In the genomic region with DNA sequence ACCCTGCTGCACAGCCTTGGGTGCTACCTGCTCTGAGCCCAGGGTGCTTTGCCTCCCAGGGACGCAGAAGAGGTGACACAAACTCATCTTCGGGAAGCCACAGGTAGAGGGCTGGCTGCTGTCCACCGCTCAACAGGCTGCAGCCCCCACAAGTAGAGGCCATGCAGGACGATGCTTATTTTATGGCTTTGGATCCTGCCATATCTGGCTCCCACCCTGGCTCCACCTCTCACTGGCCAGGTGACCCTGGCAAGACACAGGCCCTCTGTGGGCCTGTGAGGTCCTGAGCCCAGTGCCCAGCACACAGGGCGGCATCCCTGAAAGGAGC, we compare ENCODE assay signal across 14 cellular contexts. TPM values are rescaled to one million over a fixed set of nuclear protein-coding genes. Genes with fewer than 3 reads are reported as not detected.
DNase-seq lines count a peak whose midpoint lies in the region; ATAC-seq and TF ChIP-seq lines count a peak whose summit lies in the region.
"Had no signal": no experiment of that assay in that cellular context is flagged by ENCODE, and none has a peak within 500 bp of the region (broad histone marks: within the 10 kb centered on the region; RNA-seq: fewer than 3 reads in every experiment).

No MANE protein-coding gene starts in this region.

- H3K4me3 ChIP-seq in heart right ventricle (peak overlapping the region in 3 of 10 donors; percentile 17 to 85 (median 70)), fibroblast of lung (replicated peaks in 1 of 4; ENCODE audit: control extremely low read depth in 1 of 4, insufficient read depth in 1 of 4, low read depth in 3 of 4, low read length in 4 of 4) (peak overlapping the region in 2 of 4 experiments; percentile 95 to 99), aorta (ENCODE audit: low read length in 2 of 2) (no peak overlapping the region)

- intact Hi-C loops in heart right ventricle (cut with DNase I) = loop anchor here in 1 of 10 donors (5.0 kb wide), 1 partner anchor 40 kb away; no protein-coding TSS in a partner anchor
- intact Hi-C loops in left cardiac atrium (cut with DNase I) = no loop called here
- intact Hi-C loops in aorta (cut with DNase I) = no loop called here

- H3K36me3 ChIP-seq in heart right ventricle (peaks cover 0 to 6% (median 0%) of the 10 kb centered on the region in 9 donors), fibroblast of lung (ENCODE audit: control insufficient read depth, insufficient read depth, low read length) (peaks cover 18% of the 10 kb centered on the region), aorta (ENCODE audit: control insufficient read depth in 1 of 2, insufficient read depth in 2 of 2, low read length in 1 of 2) (no peaks in the 10 kb centered on the region)

- no peak for TF ChIP-seq CTCF in heart right ventricle (IDR thresholded peaks at IDR 0.05)
- TF ChIP-seq CTCF in fibroblast of lung (conservative IDR thresholded peaks at IDR 0.05 in 1 of 2, IDR thresholded peaks at IDR 0.05 in 1 of 2; ENCODE audit: low read depth in 1 of 2, low read length in 2 of 2) = no peak
- no peak for TF ChIP-seq CTCF in progenitor cell of endocrine pancreas (IDR thresholded peaks at IDR 0.05; ENCODE audit: unreplicated experiment)

- peak overlapping the region; percentile 53 for H3K4me3 Mint-ChIP-seq in progenitor cell of endocrine pancreas (ENCODE audit: low read depth)

- 68% methylated on average over 5 of the region's 5 CpGs for WGBS in heart right ventricle, 2 donors
- WGBS in aorta, 2 donors = 48 to 58% methylated on average over 5 of the region's 5 CpGs

- DNase-seq in heart right ventricle (no peak), left cardiac atrium (no peak), fibroblast of lung (ENCODE audit: low read depth in 2 of 2) (no peak), progenitor cell of endocrine pancreas (ENCODE audit: low spot score, unreplicated experiment) (no peak), aorta (no peak), NCI-H1436 treated with DMSO at 0.1 percent for 48 hours (lab: John Stamatoyannopoulos, UW) (no peak), T1000 (lab: John Stamatoyannopoulos, UW) (no peak)
- DNase-seq: DMS 273 treated with DMSO at 0.1 percent for 48 hours, Karpas-422, NCI-H2081 had no signal

- H3K4me1 Mint-ChIP-seq in progenitor cell of endocrine pancreas (ENCODE audit: low read depth) = peaks cover 28% of the 10 kb centered on the region

- peaks cover 0 to 72% (median 0%) of the 10 kb centered on the region in 7 donors for H3K27me3 ChIP-seq in heart right ventricle
- H3K27me3 ChIP-seq in fibroblast of lung (ENCODE audit: control insufficient read depth, insufficient read depth, low read length) = no peaks in the 10 kb centered on the region
- H3K27me3 ChIP-seq in aorta (ENCODE audit: control insufficient read depth in 1 of 2, insufficient read depth in 2 of 2, low read length in 1 of 2) = no peaks in the 10 kb centered on the region

- no peak overlapping the region for H3K27ac Mint-ChIP-seq in progenitor cell of endocrine pancreas

- H3K4me2 ChIP-seq in fibroblast of lung (ENCODE audit: extremely low read depth, insufficient read depth, low read length) = peak overlapping the region; percentile 67

- H3K9me3 ChIP-seq in heart right ventricle (no peaks in the 10 kb centered on the region), fibroblast of lung (ENCODE audit: control insufficient read depth, insufficient read depth, low read depth, low read length) (no peaks in the 10 kb centered on the region), aorta (ENCODE audit: control insufficient read depth, low read length) (no peaks in the 10 kb centered on the region)

- H3K79me2 ChIP-seq in fibroblast of lung (ENCODE audit: control insufficient read depth, insufficient read depth, low read length) = peaks cover 78% of the 10 kb centered on the region

- peak overlapping the region; percentile 3 for H3K9ac ChIP-seq in fibroblast of lung (ENCODE audit: insufficient read depth, low read length)

- H3K27me3 Mint-ChIP-seq in progenitor cell of endocrine pancreas = no peaks in the 10 kb centered on the region

- H3K36me3 Mint-ChIP-seq in progenitor cell of endocrine pancreas (ENCODE audit: insufficient read depth) = no peaks in the 10 kb centered on the region

- H4K20me1 ChIP-seq in fibroblast of lung (ENCODE audit: control insufficient read depth, extremely low read depth, insufficient read depth, low read length) = peaks cover 4% of the 10 kb centered on the region

- H3K4me1 ChIP-seq in heart right ventricle (peaks cover 44 to 91% (median 74%) of the 10 kb centered on the region in 9 donors), fibroblast of lung (ENCODE audit: control insufficient read depth, extremely low read depth, insufficient read depth, low read length) (peaks cover 46% of the 10 kb centered on the region), aorta (ENCODE audit: control insufficient read depth in 1 of 2, insufficient read depth in 2 of 2, low read length in 2 of 2) (peaks cover 0 to 2% of the 10 kb centered on the region in 2 donors)

- H2AFZ ChIP-seq in fibroblast of lung (ENCODE audit: low read length) = no peak overlapping the region

- peak overlapping the region in 9 of 10 donors; percentile 93 to 99 (median 96) for H3K27ac ChIP-seq in heart right ventricle
- H3K27ac ChIP-seq in fibroblast of lung (ENCODE audit: insufficient read depth, low read length) = peak overlapping the region; percentile 93
- H3K27ac ChIP-seq in aorta (ENCODE audit: low read depth in 1 of 2, low read length in 2 of 2) = peak overlapping the region; percentile 60 to 86

- no peaks in the 10 kb centered on the region for H3K9me3 Mint-ChIP-seq in progenitor cell of endocrine pancreas (ENCODE audit: low read depth)

- no peak for ATAC-seq in heart right ventricle
- ATAC-seq in left cardiac atrium = no peak
- ATAC-seq in aorta (ENCODE audit: low FRiP score) = no peak
- no peak for ATAC-seq in HG02981 (IDR thresholded peaks at IDR 0.05; ENCODE audit: unreplicated experiment)

RNA-seq across cellular contexts. Expression of gene BCAR1, which starts 11.3 kb away (rescaled TPM):
- 10 to 100 TPM; 56.1 to 85.2 (median 72.4) TPM for total RNA-seq in heart right ventricle
- 10 to 100 TPM; 54.6 to 65.8 TPM for polyA plus RNA-seq in heart right ventricle
- 10 to 100 TPM; 46.5 to 65.9 TPM for total RNA-seq in left cardiac atrium
- total RNA-seq in fibroblast of lung = 26.5 and 36.8 TPM in 2 replicates
- polyA plus RNA-seq in fibroblast of lung = 32.8 and 66.5 TPM in 2 replicates
- 68.9 and 146 TPM in 2 replicates for polyA plus RNA-seq in fibroblast of lung (2012)
- polyA minus RNA-seq in fibroblast of lung (ENCODE audit: low replicate concordance) = 37.6 and 115 TPM in 2 replicates
- 74.8 and 75.1 TPM in 2 replicates for total RNA-seq in progenitor cell of endocrine pancreas
- total RNA-seq in aorta = 100 to 1,000 TPM; 125 to 140 TPM
- polyA plus RNA-seq in aorta = 10 to 100 TPM; 28.7 to 56.3 TPM

RNA-seq across cellular contexts. Expression of gene CTRB1, which starts 44.0 kb away (rescaled TPM):
- total RNA-seq in heart right ventricle (1 to 10 TPM in 7 of 10 donors, not detected in 3; 1.8 to 3.8 (median 2.6) TPM), left cardiac atrium (1 to 10 TPM in 1 of 2 donors, under 1 TPM in 1; 0.39 to 1.4 TPM), fibroblast of lung (not detected in 2 replicates), progenitor cell of endocrine pancreas (not detected in 2 replicates), aorta (1 to 10 TPM; 3.4 to 6.8 TPM)
- polyA plus RNA-seq in heart right ventricle (1 to 10 TPM in 1 of 2 donors, not detected in 1; 1.0 TPM), fibroblast of lung (not detected in 2 replicates), aorta (10 to 100 TPM in 1 of 2 donors, 1 to 10 TPM in 1; 5.7 to 17.4 TPM)
- 0.40 TPM in 1 of 2 replicates, not detected in the other for polyA plus RNA-seq in fibroblast of lung (2012)
- not detected in 2 replicates for polyA minus RNA-seq in fibroblast of lung (ENCODE audit: low replicate concordance)
- total RNA-seq: A673, mononuclear cell, renal cortical epithelial cell had no signal

RNA-seq across cellular contexts. Expression of gene CTRB2, which starts 55.8 kb away (rescaled TPM):
- total RNA-seq in heart right ventricle (1 to 10 TPM in 7 of 10 donors, not detected in 3; 2.0 to 3.8 (median 2.8) TPM), left cardiac atrium (not detected), fibroblast of lung (not detected in 2 replicates), progenitor cell of endocrine pancreas (1.1 TPM in 1 of 2 replicates, not detected in the other), aorta (10 to 100 TPM in 1 of 2 donors, 1 to 10 TPM in 1; 9.1 to 11.6 TPM)
- polyA plus RNA-seq in heart right ventricle (under 1 TPM in 1 of 2 donors, not detected in 1; 0.42 TPM), fibroblast of lung (not detected in 2 replicates), aorta (10 to 100 TPM; 12.7 to 19.0 TPM)
- polyA plus RNA-seq in fibroblast of lung (2012) = 0.10 TPM in 1 of 2 replicates, not detected in the other
- polyA minus RNA-seq in fibroblast of lung (ENCODE audit: low replicate concordance) = not detected in 2 replicates
- total RNA-seq: A673, mononuclear cell, renal cortical epithelial cell had no signal
